In genomic region chr13:97018029-97018819, GRCh38 we compare ENCODE assay signal across 8 cellular contexts. TPM values are rescaled to one million over a fixed set of nuclear protein-coding genes. Genes with fewer than 3 reads are reported as not detected.
DNase-seq lines count a peak whose midpoint lies in the region; ATAC-seq, FAIRE-seq and TF ChIP-seq lines count a peak whose summit lies in the region.

No MANE protein-coding gene starts in this region.

- no peaks in the 10 kb centered on the region for H3K9me1 ChIP-seq in endothelial cell of umbilical vein (replicated peaks; ENCODE audit: control insufficient read depth, extremely low read depth, insufficient read depth, low read length)

- H3K4me3 ChIP-seq in HCT116 (replicated peaks in 1 of 2; ENCODE audit: low read depth in 1 of 2, low read length in 2 of 2) (no peak overlapping the region), MM.1S (ENCODE audit: low read length) (no peak overlapping the region), endothelial cell of umbilical vein (replicated peaks in 1 of 3; ENCODE audit: insufficient read depth in 1 of 3, low read depth in 1 of 3, low read length in 3 of 3) (no peak overlapping the region)

- H3K9ac ChIP-seq in HCT116 (ENCODE audit: low read length), result no peak overlapping the region
- no peak overlapping the region for H3K9ac ChIP-seq in MM.1S (ENCODE audit: low read length)
- H3K9ac ChIP-seq in endothelial cell of umbilical vein (replicated peaks; ENCODE audit: extremely low read depth, insufficient read depth, low read length), result no peak overlapping the region

- ATAC-seq in HCT116, result peak; percentile 95

- H3K4me2 ChIP-seq in HCT116 (ENCODE audit: low read length) (peak overlapping the region; percentile 33), MM.1S (ENCODE audit: low read depth, low read length) (no peak overlapping the region), endothelial cell of umbilical vein (ENCODE audit: insufficient read depth, low read length) (no peak overlapping the region)

- dilution Hi-C loops in endothelial cell of umbilical vein (cut with MboI; ENCODE audit: extremely low pct_ligation_motif_present, low sequenced_read_pairs), result no loop called here

- H4K20me1 ChIP-seq in HCT116 (ENCODE audit: insufficient read depth), result no peaks in the 10 kb centered on the region
- no peaks in the 10 kb centered on the region for H4K20me1 ChIP-seq in MM.1S (ENCODE audit: insufficient read depth, low read length)
- no peaks in the 10 kb centered on the region for H4K20me1 ChIP-seq in endothelial cell of umbilical vein (replicated peaks; ENCODE audit: control insufficient read depth, extremely low read depth, insufficient read depth, low read length)

- intact Hi-C loops in HCT116 (cut with micrococcal nuclease), result loop anchor here (1.0 to 10.0 kb wide), 3 partner anchors 487 to 782 kb away; no protein-coding TSS in a partner anchor
- intact Hi-C loops in endothelial cell of umbilical vein (cut with micrococcal nuclease), result loop anchor here (1.0 kb wide), 3 partner anchors 10 to 782 kb away; no protein-coding TSS in a partner anchor

- H3K9me2 ChIP-seq in HCT116 (ENCODE audit: insufficient read depth) (no peaks in the 10 kb centered on the region), MM.1S (replicated peaks; ENCODE audit: insufficient read depth, low read length) (no peaks in the 10 kb centered on the region)

- H3K27ac ChIP-seq in HCT116 (ENCODE audit: low read depth, low read length) (no peak overlapping the region), MM.1S (ENCODE audit: low read length) (no peak overlapping the region), endothelial cell of umbilical vein (ENCODE audit: insufficient read depth, low read depth, low read length) (no peak overlapping the region)

- peak; percentile 82 for TF ChIP-seq RAD21 in HCT116 (IDR thresholded peaks at IDR 0.05; ENCODE audit: low read depth)

- peak; percentile 73 for FAIRE-seq in endothelial cell of umbilical vein (lab: Jason Lieb, UNC)

- POLR2A ChIA-PET in HCT116 (lab: Charles Lee) (no interaction called here), endothelial cell of umbilical vein (lab: Charles Lee) (interaction anchor here (0.7 kb wide), 1 partner anchor 415 kb away, joined by 3 read pairs; no protein-coding TSS in a partner anchor)

- DNase-seq in A172 (ENCODE audit: low spot score) (peak; percentile 60), GM03348 (ENCODE audit: low spot score) (peak; percentile 69), HCT116 (ENCODE audit: low read depth, low spot score) (peak; percentile 52), MM.1S (peak; percentile 66), SW480 (ENCODE audit: low spot score) (peak; percentile 36), endothelial cell of umbilical vein (ENCODE audit: low read depth, low spot score) (peak; percentile 70), middle frontal gyrus (ENCODE audit: extremely low spot score, low spot score) (peak; percentile 37), occipital lobe (lab: John Stamatoyannopoulos, UW) (no peak)

- BruUV-seq in HCT116 (replicated peaks; lab: Mats Ljungman, UMichigan) (no TSS peak), endothelial cell of umbilical vein (replicated peaks; lab: Mats Ljungman, UMichigan) (no TSS peak)

- RAD21 ChIA-PET in HCT116 (lab: Charles Lee; ENCODE audit: low non-redundant PET in 1 of 2, low total read pairs in 2 of 2, uncharacterized antibody in 2 of 2, unreplicated experiment in 2 of 2), result interaction anchor here in 1 of 2 experiments (1.5 kb wide), 1 partner anchor 340 kb away, joined by 3 read pairs; no protein-coding TSS in a partner anchor

- H3K9me3 ChIP-seq in HCT116 (ENCODE audit: control insufficient read depth in 1 of 2, insufficient read depth in 1 of 2, low read depth in 1 of 2, low read length in 2 of 2) (no peaks in the 10 kb centered on the region), MM.1S (replicated peaks; ENCODE audit: insufficient read depth, low read length) (no peaks in the 10 kb centered on the region), endothelial cell of umbilical vein (replicated peaks; ENCODE audit: control insufficient read depth, insufficient read depth, low read length) (no peaks in the 10 kb centered on the region)

- H3K36me3 ChIP-seq in HCT116 (ENCODE audit: control insufficient read depth in 1 of 2, insufficient read depth in 2 of 2, low read length in 2 of 2) (no peaks in the 10 kb centered on the region), MM.1S (replicated peaks; ENCODE audit: insufficient read depth, low read length) (no peaks in the 10 kb centered on the region), endothelial cell of umbilical vein (ENCODE audit: control insufficient read depth in 2 of 2, extremely low read depth in 1 of 2, insufficient read depth in 2 of 2, low read length in 2 of 2) (no peaks in the 10 kb centered on the region)

- H3K79me2 ChIP-seq in HCT116 (ENCODE audit: insufficient read depth, low read length) (no peaks in the 10 kb centered on the region), MM.1S (ENCODE audit: low read length) (no peaks in the 10 kb centered on the region), endothelial cell of umbilical vein (ENCODE audit: control insufficient read depth, insufficient read depth, low read length) (no peaks in the 10 kb centered on the region)

- TF ChIP-seq CTCF in HCT116 (IDR thresholded peaks at IDR 0.05 in 2 of 3, conservative IDR thresholded peaks at IDR 0.05 in 1 of 3; ENCODE audit: borderline replicate concordance in 1 of 3, insufficient read depth in 1 of 3, low read depth in 2 of 3, low read length in 2 of 3) (peak; percentile 62 to 92 (median 88); a peak in 5 of 6 replicates), MM.1S (IDR thresholded peaks at IDR 0.05; ENCODE audit: low read length) (peak; percentile 88), endothelial cell of umbilical vein (IDR thresholded peaks at IDR 0.05; ENCODE audit: extremely low read depth in 1 of 2, insufficient read depth in 1 of 2, low read depth in 1 of 2, low read length in 2 of 2) (peak; percentile 71 to 78)

- H2AFZ ChIP-seq in HCT116 (ENCODE audit: low read depth, low read length, poor library complexity, severe bottlenecking) (peak overlapping the region; percentile 98), MM.1S (ENCODE audit: low read length) (no peak overlapping the region), endothelial cell of umbilical vein (ENCODE audit: low read depth, low read length) (no peak overlapping the region)

- no peaks in the 10 kb centered on the region for H3F3A ChIP-seq in MM.1S (ENCODE audit: insufficient read depth, low read length)

- TF ChIP-seq POLR2A in HCT116 (IDR thresholded peaks at IDR 0.05; ENCODE audit: borderline replicate concordance, extremely low read depth, insufficient read depth, insufficient read length), result no peak
- TF ChIP-seq POLR2A in endothelial cell of umbilical vein (IDR thresholded peaks at IDR 0.05; ENCODE audit: low read depth, low read length), result no peak

- CTCF ChIA-PET in HCT116 (lab: Charles Lee), result interaction anchor here (0.6 to 2.0 kb wide), 24 partner anchors 9 to 791 kb away, joined by 3 to 13 read pairs (median 4); no protein-coding TSS in a partner anchor
- CTCF ChIA-PET in endothelial cell of umbilical vein (lab: Charles Lee), result interaction anchor here (0.5 to 2.5 kb wide), 82 partner anchors 9 to 998 kb away, joined by 3 to 69 read pairs (median 4); partner anchors contain the start of genes MBNL2 and RAP2A

- H3K27me3 ChIP-seq in HCT116 (ENCODE audit: insufficient read depth, low read length), result no peaks in the 10 kb centered on the region
- peaks cover 12% of the 10 kb centered on the region for H3K27me3 ChIP-seq in MM.1S (replicated peaks; ENCODE audit: insufficient read depth, low read length)
- peaks cover 14 to 18% of the 10 kb centered on the region in 2 experiments for H3K27me3 ChIP-seq in endothelial cell of umbilical vein (ENCODE audit: control insufficient read depth in 2 of 2, insufficient read depth in 2 of 2, low read length in 2 of 2)

- peaks cover 0 to 4% of the 10 kb centered on the region in 2 experiments; a peak in 1 of 4 replicates for H3K4me1 ChIP-seq in HCT116 (ENCODE audit: control insufficient read depth in 1 of 2, insufficient read depth in 2 of 2, low read length in 2 of 2)
- peaks cover 5% of the 10 kb centered on the region; the same call in 1 of the 2 replicates for H3K4me1 ChIP-seq in MM.1S (ENCODE audit: low read length)
- no peaks in the 10 kb centered on the region for H3K4me1 ChIP-seq in endothelial cell of umbilical vein (ENCODE audit: control insufficient read depth, extremely low read depth, insufficient read depth, low read length)

TF ChIP-seq in endothelial cell of umbilical vein, 7 proteins besides CTCF, POLR2A, EP300 and RAD21:
- TF ChIP-seq FOS (IDR thresholded peaks at IDR 0.05; ENCODE audit: borderline replicate concordance, insufficient read depth, low read length) (no peak), EZH2 (IDR thresholded peaks at IDR 0.05; ENCODE audit: borderline replicate concordance, low read depth, low read length, severe bottlenecking) (no peak), MYC (IDR thresholded peaks at IDR 0.05; ENCODE audit: low read depth, low read length) (no peak), MAX (IDR thresholded peaks at IDR 0.05; ENCODE audit: insufficient read depth, insufficient read length) (no peak)

RNA-seq across cellular contexts. Expression of gene OXGR1, which starts 23.9 kb away (rescaled TPM):
- total RNA-seq in A172 (2014; rRNA removed; shearing (Covaris generic)), result not detected in 2 replicates
- total RNA-seq in HCT116 (2021; ENCODE audit: unreplicated experiment), result not detected
- polyA plus RNA-seq in HCT116 (2012), result 0.08 TPM in 1 of 2 replicates, not detected in the other
- not detected in 2 replicates for total RNA-seq in endothelial cell of umbilical vein
- not detected in 2 replicates for polyA plus RNA-seq in endothelial cell of umbilical vein
- not detected in 2 replicates for polyA plus RNA-seq in endothelial cell of umbilical vein (2011; cell fraction: cytosol; rRNA removed)
- not detected in 2 replicates for polyA plus RNA-seq in endothelial cell of umbilical vein (2011; cell fraction: nucleus; rRNA removed)
- polyA plus RNA-seq in endothelial cell of umbilical vein (2012), result not detected in 2 replicates
- polyA minus RNA-seq in endothelial cell of umbilical vein, result not detected in 2 replicates
- polyA minus RNA-seq in endothelial cell of umbilical vein (2011; cell fraction: cytosol; rRNA and poly(A)+ RNA removed), result not detected
- polyA minus RNA-seq in endothelial cell of umbilical vein (2011; cell fraction: nucleus; rRNA and poly(A)+ RNA removed), result not detected in 2 replicates
- not detected for total RNA-seq in occipital lobe
